In the genomic region with DNA sequence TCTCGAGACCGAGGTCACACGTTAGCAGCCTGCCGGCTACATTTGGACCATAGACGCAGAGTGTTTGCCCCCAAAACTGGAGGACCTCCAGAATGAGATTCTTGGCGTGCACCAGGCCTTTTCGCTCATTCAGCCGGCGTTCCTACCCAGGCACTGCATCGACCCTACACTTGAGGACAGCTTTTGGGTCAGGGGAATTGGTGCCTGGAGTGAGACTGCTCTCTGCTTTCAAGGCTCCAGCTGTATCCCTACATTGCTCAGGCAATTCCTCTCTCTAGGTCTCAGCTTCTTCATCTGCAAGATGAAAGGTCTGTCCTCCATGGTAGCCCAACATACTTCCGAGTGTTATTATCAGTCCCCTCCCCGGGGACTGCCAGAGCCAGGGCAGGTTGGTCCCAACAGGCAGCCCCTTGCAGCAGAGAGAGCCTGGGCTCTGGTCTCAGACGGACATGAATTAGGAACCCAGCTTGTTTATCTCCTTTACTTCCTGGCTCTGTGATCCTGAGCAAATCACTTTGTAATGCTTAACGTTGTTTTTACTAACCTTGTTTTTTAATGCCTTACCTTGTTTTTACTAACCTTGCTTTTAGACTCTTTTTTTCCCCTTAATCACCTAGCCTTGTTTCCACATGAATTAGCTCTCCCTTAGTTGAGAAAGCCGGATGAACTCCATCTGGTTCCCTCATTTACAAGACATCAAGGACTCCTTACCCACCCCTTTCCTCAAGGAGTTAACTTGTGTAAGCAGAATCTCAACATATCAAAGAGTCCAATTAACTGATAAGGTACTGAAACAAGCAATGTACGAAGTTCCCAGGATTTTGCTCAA, we compare ENCODE assay signal across 8 cellular contexts. TPM values are rescaled to one million over a fixed set of nuclear protein-coding genes. Genes with fewer than 3 reads are reported as not detected.
A peak's percentile ranks its signal among the peaks of the same experiment; 100 is the strongest.
DNase-seq lines count a peak whose midpoint lies in the region; FAIRE-seq and TF ChIP-seq lines count a peak whose summit lies in the region.

No MANE protein-coding gene starts in this region.

- TF ChIP-seq POLR2A in tibial nerve (IDR thresholded peaks at IDR 0.05) = no peak

- H3K9ac ChIP-seq in BLaER1 (peak overlapping the region; percentile 93), liver (ENCODE audit: low read depth in 1 of 2, low read length in 2 of 2) (peak overlapping the region; percentile 90)

- H4K20me1 ChIP-seq in BLaER1 = no peaks in the 10 kb centered on the region

- in situ Hi-C loops in brain microvascular endothelial cell (cut with HindIII; ENCODE audit: low pct_ligation_motif_present, low sequenced_read_pairs) = no loop called here

- FAIRE-seq in GM19239 (lab: Jason Lieb, UNC) = no peak

- TF ChIP-seq CTCF in LNCaP clone FGC (IDR thresholded peaks at IDR 0.05; ENCODE audit: control insufficient read depth, extremely low read depth, insufficient read depth) = no peak
- TF ChIP-seq CTCF in brain microvascular endothelial cell (IDR thresholded peaks at IDR 0.05; ENCODE audit: low read depth, low read length, missing control alignments) = no peak
- TF ChIP-seq CTCF in liver (IDR thresholded peaks at IDR 0.05; ENCODE audit: low read depth, low read length, missing input control) = no peak
- TF ChIP-seq CTCF in tibial nerve (IDR thresholded peaks at IDR 0.05) = no peak

- 6% methylated on average over 16 of the region's 16 CpGs for WGBS in liver
- WGBS in tibial nerve, 2 donors = 2 to 3% methylated on average over 16 of the region's 16 CpGs

- DNase-seq in GM19239 (ENCODE audit: insufficient read length, low spot score) (peak; percentile 32), LNCaP clone FGC (ENCODE audit: low read depth) (no peak), brain microvascular endothelial cell (no peak), tibial nerve (ENCODE audit: low spot score in 2 of 2) (no peak), LoVo (ENCODE audit: low spot score) (no peak)
- no peak for DNase-seq in activated CD4-positive, alpha-beta T cell treated with anti-CD3 and anti-CD28 coated beads for 1 hour

- H3K4me2 ChIP-seq in BLaER1 = peak overlapping the region; percentile 90

- no peak for TF ChIP-seq EP300 in tibial nerve (IDR thresholded peaks at IDR 0.05)

- H3K9me3 ChIP-seq in BLaER1 (no peaks in the 10 kb centered on the region), liver (ENCODE audit: control insufficient read depth in 4 of 4, low read length in 3 of 4) (no peaks in the 10 kb centered on the region), tibial nerve (no peaks in the 10 kb centered on the region)

- H3K4me3 ChIP-seq in BLaER1 (peak overlapping the region; percentile 87), LNCaP clone FGC (ENCODE audit: low read depth, low read length) (peak overlapping the region; percentile 80), brain microvascular endothelial cell (ENCODE audit: low read depth, low read length) (peak overlapping the region; percentile 75), liver (ENCODE audit: low read depth in 1 of 3, low read length in 3 of 3) (peak overlapping the region; percentile 79 to 94 (median 91)), tibial nerve (peak overlapping the region; percentile 53 to 93 (median 62))

- H3K36me3 ChIP-seq in BLaER1 = peaks cover 33% of the 10 kb centered on the region
- H3K36me3 ChIP-seq in brain microvascular endothelial cell (replicated peaks) = peaks cover 18% of the 10 kb centered on the region
- H3K36me3 ChIP-seq in liver (ENCODE audit: control insufficient read depth in 4 of 4, insufficient read depth in 3 of 4, low read depth in 1 of 4, low read length in 3 of 4) = peaks cover 9 to 29% (median 18%) of the 10 kb centered on the region in 4 donors
- H3K36me3 ChIP-seq in tibial nerve = peaks cover 0 to 32% (median 0%) of the 10 kb centered on the region in 3 donors

- H3K27ac ChIP-seq in BLaER1 = peak overlapping the region; percentile 93
- peak overlapping the region; percentile 83 for H3K27ac ChIP-seq in brain microvascular endothelial cell
- H3K27ac ChIP-seq in liver (ENCODE audit: low read depth in 1 of 2, low read length in 2 of 2) = no peak overlapping the region
- peak overlapping the region; percentile 66 to 87 (median 83) for H3K27ac ChIP-seq in tibial nerve

- TF ChIP-seq RAD21 in liver (IDR thresholded peaks at IDR 0.05) = no peak

- H3K4me1 ChIP-seq in BLaER1 (peaks cover 33% of the 10 kb centered on the region), liver (ENCODE audit: control insufficient read depth in 4 of 4, insufficient read depth in 4 of 4, low read length in 3 of 4) (peaks cover 1 to 16% (median 10%) of the 10 kb centered on the region in 4 donors), tibial nerve (peaks cover 0 to 30% (median 7%) of the 10 kb centered on the region in 4 donors)

- H3K27me3 ChIP-seq in BLaER1 (no peaks in the 10 kb centered on the region), brain microvascular endothelial cell (replicated peaks) (no peaks in the 10 kb centered on the region), liver (ENCODE audit: control insufficient read depth in 4 of 4, insufficient read depth in 4 of 4, low read length in 3 of 4) (no peaks in the 10 kb centered on the region), tibial nerve (no peaks in the 10 kb centered on the region)

TF ChIP-seq in liver, 16 proteins besides CTCF, POLR2A, EP300 and RAD21:
- TF ChIP-seq FOXA2 (IDR thresholded peaks at IDR 0.05) = no peak
- TF ChIP-seq JUND (IDR thresholded peaks at IDR 0.05) = no peak
- TF ChIP-seq, protein P1, sequence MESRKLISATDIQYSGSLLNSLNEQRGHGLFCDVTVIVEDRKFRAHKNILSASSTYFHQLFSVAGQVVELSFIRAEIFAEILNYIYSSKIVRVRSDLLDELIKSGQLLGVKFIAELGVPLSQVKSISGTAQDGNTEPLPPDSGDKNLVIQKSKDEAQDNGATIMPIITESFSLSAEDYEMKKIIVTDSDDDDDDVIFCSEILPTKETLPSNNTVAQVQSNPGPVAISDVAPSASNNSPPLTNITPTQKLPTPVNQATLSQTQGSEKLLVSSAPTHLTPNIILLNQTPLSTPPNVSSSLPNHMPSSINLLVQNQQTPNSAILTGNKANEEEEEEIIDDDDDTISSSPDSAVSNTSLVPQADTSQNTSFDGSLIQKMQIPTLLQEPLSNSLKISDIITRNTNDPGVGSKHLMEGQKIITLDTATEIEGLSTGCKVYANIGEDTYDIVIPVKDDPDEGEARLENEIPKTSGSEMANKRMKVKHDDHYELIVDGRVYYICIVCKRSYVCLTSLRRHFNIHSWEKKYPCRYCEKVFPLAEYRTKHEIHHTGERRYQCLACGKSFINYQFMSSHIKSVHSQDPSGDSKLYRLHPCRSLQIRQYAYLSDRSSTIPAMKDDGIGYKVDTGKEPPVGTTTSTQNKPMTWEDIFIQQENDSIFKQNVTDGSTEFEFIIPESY (IDR thresholded peaks at IDR 0.05) = no peak
- TF ChIP-seq, protein P2, sequence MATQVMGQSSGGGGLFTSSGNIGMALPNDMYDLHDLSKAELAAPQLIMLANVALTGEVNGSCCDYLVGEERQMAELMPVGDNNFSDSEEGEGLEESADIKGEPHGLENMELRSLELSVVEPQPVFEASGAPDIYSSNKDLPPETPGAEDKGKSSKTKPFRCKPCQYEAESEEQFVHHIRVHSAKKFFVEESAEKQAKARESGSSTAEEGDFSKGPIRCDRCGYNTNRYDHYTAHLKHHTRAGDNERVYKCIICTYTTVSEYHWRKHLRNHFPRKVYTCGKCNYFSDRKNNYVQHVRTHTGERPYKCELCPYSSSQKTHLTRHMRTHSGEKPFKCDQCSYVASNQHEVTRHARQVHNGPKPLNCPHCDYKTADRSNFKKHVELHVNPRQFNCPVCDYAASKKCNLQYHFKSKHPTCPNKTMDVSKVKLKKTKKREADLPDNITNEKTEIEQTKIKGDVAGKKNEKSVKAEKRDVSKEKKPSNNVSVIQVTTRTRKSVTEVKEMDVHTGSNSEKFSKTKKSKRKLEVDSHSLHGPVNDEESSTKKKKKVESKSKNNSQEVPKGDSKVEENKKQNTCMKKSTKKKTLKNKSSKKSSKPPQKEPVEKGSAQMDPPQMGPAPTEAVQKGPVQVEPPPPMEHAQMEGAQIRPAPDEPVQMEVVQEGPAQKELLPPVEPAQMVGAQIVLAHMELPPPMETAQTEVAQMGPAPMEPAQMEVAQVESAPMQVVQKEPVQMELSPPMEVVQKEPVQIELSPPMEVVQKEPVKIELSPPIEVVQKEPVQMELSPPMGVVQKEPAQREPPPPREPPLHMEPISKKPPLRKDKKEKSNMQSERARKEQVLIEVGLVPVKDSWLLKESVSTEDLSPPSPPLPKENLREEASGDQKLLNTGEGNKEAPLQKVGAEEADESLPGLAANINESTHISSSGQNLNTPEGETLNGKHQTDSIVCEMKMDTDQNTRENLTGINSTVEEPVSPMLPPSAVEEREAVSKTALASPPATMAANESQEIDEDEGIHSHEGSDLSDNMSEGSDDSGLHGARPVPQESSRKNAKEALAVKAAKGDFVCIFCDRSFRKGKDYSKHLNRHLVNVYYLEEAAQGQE (IDR thresholded peaks at IDR 0.05) = no peak
- TF ChIP-seq GABPA (IDR thresholded peaks at IDR 0.05 in 1 of 2, conservative IDR thresholded peaks at IDR 0.05 in 1 of 2) = no peak
- no peak for TF ChIP-seq HNF4A (conservative IDR thresholded peaks at IDR 0.05)
- no peak for TF ChIP-seq NR2F2 (IDR thresholded peaks at IDR 0.05)
- TF ChIP-seq SP1 (IDR thresholded peaks at IDR 0.05) = no peak
- no peak for TF ChIP-seq HNF4G (IDR thresholded peaks at IDR 0.05)

RNA-seq across cellular contexts. Expression of a gene that starts 0.9 kb away (rescaled TPM):
- total RNA-seq in liver (1 to 10 TPM; 5.4 to 9.8 TPM), tibial nerve (10 to 100 TPM; 11.4 to 39.6 (median 21.1) TPM)
- polyA plus RNA-seq in liver = 1 to 10 TPM; 5.0 to 5.1 TPM

RNA-seq across cellular contexts. Expression of a gene that starts 20.6 kb away (rescaled TPM):
- 1 to 10 TPM; 8.5 TPM for total RNA-seq in liver
- polyA plus RNA-seq in liver = 10 to 100 TPM in 1 of 2 donors, 1 to 10 TPM in 1; 9.0 to 12.8 TPM
- total RNA-seq in tibial nerve = 10 to 100 TPM; 42.0 to 71.7 (median 49.7) TPM

Comparison
In these comparisons a context has a peak if more than half of its experiments do, and no peak if none do; other contexts are left out.
1. H3K27ac ChIP-seq: peak in BLaER1 (single experiment), brain microvascular endothelial cell (single experiment) and tibial nerve (4 of 4); none in liver (0 of 2).
2. RNA of a gene that starts 20.6 kb away (total RNA-seq): 42.0 to 71.7 TPM in tibial nerve; 8.5 TPM in liver; every median in the first group is over 4 times any median in the second.
3. Peak in every context shown above with its lines, with median percentiles within 50 percentile points of each other: H3K4me3 ChIP-seq.